Comparison of ENCODE assay signal across 25 cellular contexts in the genomic region with DNA sequence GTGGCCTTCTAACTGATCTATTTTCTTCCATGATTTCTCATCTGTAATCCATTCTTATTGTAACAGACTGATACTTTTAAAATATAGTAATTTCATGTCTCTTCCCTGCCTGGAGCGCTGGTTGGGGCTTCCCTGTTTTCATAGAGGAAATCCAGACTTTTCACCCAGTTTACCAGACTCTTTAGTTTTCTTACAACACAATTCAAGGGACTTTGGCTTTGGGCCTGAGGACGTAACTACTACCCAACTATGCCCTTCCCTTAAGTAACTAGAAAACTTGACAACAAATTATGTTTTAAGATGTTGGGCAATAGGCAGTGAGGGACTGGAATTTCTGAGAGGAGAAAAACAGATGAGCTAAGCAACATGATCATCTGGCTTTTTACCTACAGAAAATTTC.
"Had no signal": no experiment of that assay in that cellular context is flagged by ENCODE, and none has a peak within 500 bp of the region (broad histone marks: within the 10 kb centered on the region; RNA-seq: fewer than 3 reads in every experiment).

No MANE protein-coding gene starts in this region.

- H3K36me3 ChIP-seq: heart right ventricle, left lung, prostate gland, right atrium auricular region, suprapubic skin, transverse colon, upper lobe of right lung, uterus had no signal

- DNase-seq: cerebellar nuclear complex; effector CD8-positive, alpha-beta T cell; endodermal cell; foreskin fibroblast; glutamatergic neuron; heart right ventricle; hippocampal formation; left cardiac atrium; left lung; mesenchymal stem cell; mucosa of descending colon; naive B cell; small intestine; stimulated activated CD4-positive, alpha-beta T cell treated with anti-CD3 and anti-CD28 coated beads, Interleukin-15, amount 100 ng/mL, for 24 hours; stimulated activated CD4-positive, alpha-beta T cell treated with anti-CD3 and anti-CD28 coated beads, Interleukin-2, amount 100 ng/mL, for 48 hours; stimulated activated naive B cell treated with anti-CD40 and anti-IgM and Interleukin-4, amounts not matched to agents 10 μg/mL and 1 μg/mL and 100 μg/mL, for 72 hours; transverse colon; upper lobe of right lung; uterus had no signal

- H3K27me3 ChIP-seq: heart right ventricle, left lung, right atrium auricular region, suprapubic skin, transverse colon, upper lobe of right lung, uterus had no signal

- H3K9me3 ChIP-seq: prostate gland, right atrium auricular region, suprapubic skin, upper lobe of right lung, uterus had no signal

- H3K4me1 ChIP-seq: heart right ventricle, left lung, prostate gland, right atrium auricular region, suprapubic skin, transverse colon, upper lobe of right lung, uterus had no signal

- ATAC-seq: esophagus mucosa; left lung; mucosa of descending colon; natural killer cell treated with Interleukin-12 subunit alpha and Interleukin-12 subunit beta and Interleukin-15 and Interleukin-18, amount 100 ng/mL, for 72 hours; stimulated activated naive B cell treated with anti-CD40 and anti-IgM and Interleukin-4, amounts not matched to agents 10 μg/mL and 1 μg/mL and 100 μg/mL, for 72 hours; upper lobe of right lung had no signal

- H3K27ac ChIP-seq: epithelial cell of prostate, heart right ventricle, left lung, prostate gland, right atrium auricular region, suprapubic skin, transverse colon, upper lobe of right lung, uterus had no signal

- H3K4me3 ChIP-seq: heart right ventricle, left lung, mucosa of descending colon, prostate gland, right atrium auricular region, suprapubic skin, transverse colon, upper lobe of right lung, uterus had no signal
